1 cellular context compared by ENCODE assay signal in the genomic region with DNA sequence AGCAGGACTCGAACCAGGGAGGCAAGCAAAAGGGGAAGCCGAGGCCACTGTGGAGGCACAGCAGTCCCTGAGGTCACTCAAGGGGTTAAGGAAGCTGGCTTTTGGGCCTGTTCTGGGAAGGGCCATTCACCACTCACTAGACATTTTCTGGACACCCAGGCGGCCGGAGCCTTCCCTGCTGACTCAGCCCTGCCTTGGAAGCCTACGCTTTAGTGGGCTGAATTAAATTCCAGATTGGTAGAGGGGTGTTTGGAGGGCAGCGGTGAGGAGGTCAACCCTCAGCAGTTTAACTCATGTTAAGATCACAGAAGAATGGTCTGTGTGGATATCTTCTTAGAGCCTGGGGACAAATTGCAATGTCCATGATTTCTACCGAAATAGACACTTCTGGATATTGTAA.
TF ChIP-seq lines count a peak whose summit lies in the region.

No MANE protein-coding gene starts in this region.

TF ChIP-seq in GM23338, 12 proteins besides CTCF, POLR2A, EP300 and RAD21 (continued from another document):
- TF ChIP-seq, protein P1, sequence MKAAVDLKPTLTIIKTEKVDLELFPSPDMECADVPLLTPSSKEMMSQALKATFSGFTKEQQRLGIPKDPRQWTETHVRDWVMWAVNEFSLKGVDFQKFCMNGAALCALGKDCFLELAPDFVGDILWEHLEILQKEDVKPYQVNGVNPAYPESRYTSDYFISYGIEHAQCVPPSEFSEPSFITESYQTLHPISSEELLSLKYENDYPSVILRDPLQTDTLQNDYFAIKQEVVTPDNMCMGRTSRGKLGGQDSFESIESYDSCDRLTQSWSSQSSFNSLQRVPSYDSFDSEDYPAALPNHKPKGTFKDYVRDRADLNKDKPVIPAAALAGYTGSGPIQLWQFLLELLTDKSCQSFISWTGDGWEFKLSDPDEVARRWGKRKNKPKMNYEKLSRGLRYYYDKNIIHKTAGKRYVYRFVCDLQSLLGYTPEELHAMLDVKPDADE (IDR thresholded peaks at IDR 0.05), result no peak
- TF ChIP-seq EZH2phosphoT487 (IDR thresholded peaks at IDR 0.05; ENCODE audit: unreplicated experiment) (no peak), ZNF114 (CRISPR knock-in tag; IDR thresholded peaks at IDR 0.05) (no peak), EZH2 (IDR thresholded peaks at IDR 0.05; ENCODE audit: low read depth, unreplicated experiment) (no peak), POLR2AphosphoS5 (IDR thresholded peaks at IDR 0.05; ENCODE audit: low read depth) (no peak), STAT1 (IDR thresholded peaks at IDR 0.05; ENCODE audit: unreplicated experiment) (no peak)
- TF ChIP-seq, protein P2, sequence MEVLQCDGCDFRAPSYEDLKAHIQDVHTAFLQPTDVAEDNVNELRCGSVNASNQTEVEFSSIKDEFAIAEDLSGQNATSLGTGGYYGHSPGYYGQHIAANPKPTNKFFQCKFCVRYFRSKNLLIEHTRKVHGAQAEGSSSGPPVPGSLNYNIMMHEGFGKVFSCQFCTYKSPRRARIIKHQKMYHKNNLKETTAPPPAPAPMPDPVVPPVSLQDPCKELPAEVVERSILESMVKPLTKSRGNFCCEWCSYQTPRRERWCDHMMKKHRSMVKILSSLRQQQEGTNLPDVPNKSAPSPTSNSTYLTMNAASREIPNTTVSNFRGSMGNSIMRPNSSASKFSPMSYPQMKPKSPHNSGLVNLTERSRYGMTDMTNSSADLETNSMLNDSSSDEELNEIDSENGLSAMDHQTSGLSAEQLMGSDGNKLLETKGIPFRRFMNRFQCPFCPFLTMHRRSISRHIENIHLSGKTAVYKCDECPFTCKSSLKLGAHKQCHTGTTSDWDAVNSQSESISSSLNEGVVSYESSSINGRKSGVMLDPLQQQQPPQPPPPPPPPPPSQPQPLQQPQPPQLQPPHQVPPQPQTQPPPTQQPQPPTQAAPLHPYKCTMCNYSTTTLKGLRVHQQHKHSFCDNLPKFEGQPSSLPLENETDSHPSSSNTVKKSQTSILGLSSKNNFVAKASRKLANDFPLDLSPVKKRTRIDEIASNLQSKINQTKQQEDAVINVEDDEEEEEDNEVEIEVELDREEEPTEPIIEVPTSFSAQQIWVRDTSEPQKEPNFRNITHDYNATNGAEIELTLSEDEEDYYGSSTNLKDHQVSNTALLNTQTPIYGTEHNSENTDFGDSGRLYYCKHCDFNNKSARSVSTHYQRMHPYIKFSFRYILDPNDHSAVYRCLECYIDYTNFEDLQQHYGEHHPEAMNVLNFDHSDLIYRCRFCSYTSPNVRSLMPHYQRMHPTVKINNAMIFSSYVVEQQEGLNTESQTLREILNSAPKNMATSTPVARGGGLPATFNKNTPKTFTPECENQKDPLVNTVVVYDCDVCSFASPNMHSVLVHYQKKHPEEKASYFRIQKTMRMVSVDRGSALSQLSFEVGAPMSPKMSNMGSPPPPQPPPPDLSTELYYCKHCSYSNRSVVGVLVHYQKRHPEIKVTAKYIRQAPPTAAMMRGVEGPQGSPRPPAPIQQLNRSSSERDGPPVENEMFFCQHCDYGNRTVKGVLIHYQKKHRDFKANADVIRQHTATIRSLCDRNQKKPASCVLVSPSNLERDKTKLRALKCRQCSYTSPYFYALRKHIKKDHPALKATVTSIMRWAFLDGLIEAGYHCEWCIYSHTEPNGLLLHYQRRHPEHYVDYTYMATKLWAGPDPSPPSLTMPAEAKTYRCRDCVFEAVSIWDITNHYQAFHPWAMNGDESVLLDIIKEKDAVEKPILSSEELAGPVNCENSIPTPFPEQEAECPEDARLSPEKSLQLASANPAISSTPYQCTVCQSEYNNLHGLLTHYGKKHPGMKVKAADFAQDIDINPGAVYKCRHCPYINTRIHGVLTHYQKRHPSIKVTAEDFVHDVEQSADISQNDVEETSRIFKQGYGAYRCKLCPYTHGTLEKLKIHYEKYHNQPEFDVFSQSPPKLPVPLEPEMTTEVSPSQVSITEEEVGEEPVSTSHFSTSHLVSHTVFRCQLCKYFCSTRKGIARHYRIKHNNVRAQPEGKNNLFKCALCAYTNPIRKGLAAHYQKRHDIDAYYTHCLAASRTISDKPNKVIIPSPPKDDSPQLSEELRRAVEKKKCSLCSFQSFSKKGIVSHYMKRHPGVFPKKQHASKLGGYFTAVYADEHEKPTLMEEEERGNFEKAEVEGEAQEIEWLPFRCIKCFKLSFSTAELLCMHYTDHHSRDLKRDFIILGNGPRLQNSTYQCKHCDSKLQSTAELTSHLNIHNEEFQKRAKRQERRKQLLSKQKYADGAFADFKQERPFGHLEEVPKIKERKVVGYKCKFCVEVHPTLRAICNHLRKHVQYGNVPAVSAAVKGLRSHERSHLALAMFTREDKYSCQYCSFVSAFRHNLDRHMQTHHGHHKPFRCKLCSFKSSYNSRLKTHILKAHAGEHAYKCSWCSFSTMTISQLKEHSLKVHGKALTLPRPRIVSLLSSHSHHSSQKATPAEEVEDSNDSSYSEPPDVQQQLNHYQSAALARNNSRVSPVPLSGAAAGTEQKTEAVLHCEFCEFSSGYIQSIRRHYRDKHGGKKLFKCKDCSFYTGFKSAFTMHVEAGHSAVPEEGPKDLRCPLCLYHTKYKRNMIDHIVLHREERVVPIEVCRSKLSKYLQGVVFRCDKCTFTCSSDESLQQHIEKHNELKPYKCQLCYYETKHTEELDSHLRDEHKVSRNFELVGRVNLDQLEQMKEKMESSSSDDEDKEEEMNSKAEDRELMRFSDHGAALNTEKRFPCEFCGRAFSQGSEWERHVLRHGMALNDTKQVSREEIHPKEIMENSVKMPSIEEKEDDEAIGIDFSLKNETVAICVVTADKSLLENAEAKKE (CRISPR knock-in tag; IDR thresholded peaks at IDR 0.05), result no peak
